36 cellular contexts compared by ENCODE assay signal in genomic region chr4:79225360-79225759, GRCh38.
DNase-seq lines count a peak whose midpoint lies in the region; ATAC-seq and TF ChIP-seq lines count a peak whose summit lies in the region.
"Had no signal": no experiment of that assay in that cellular context is flagged by ENCODE, and none has a peak within 500 bp of the region (broad histone marks: within the 10 kb centered on the region; RNA-seq: fewer than 3 reads in every experiment).

No MANE protein-coding gene starts in this region.

- peaks cover 2% of the 10 kb centered on the region for H3K27me3 Mint-ChIP-seq in neural progenitor cell (ENCODE audit: insufficient read depth, low read depth)
- H3K27me3 Mint-ChIP-seq: activated CD4-positive, alpha-beta memory T cell treated with anti-CD3 and anti-CD28 coated beads for 36 hours; memory B cell; stimulated activated naive CD8-positive, alpha-beta T cell treated with anti-CD3 and anti-CD28 coated beads, Interleukin-15, amount 100 ng/mL, for 72 hours had no signal

- H3K9me3 ChIP-seq in neural progenitor cell (ENCODE audit: low read depth) = no peaks in the 10 kb centered on the region
- H3K9me3 ChIP-seq in heart left ventricle = no peaks in the 10 kb centered on the region
- H3K9me3 ChIP-seq: prostate gland, thoracic aorta, uterus had no signal

- H3K4me1 Mint-ChIP-seq in neural progenitor cell = no peaks in the 10 kb centered on the region
- H3K4me1 Mint-ChIP-seq: memory B cell; neural crest cell; stimulated activated naive CD8-positive, alpha-beta T cell treated with anti-CD3 and anti-CD28 coated beads, Interleukin-15, amount 100 ng/mL, for 72 hours had no signal

- H3K79me2 ChIP-seq in neural progenitor cell (ENCODE audit: low read depth) = no peaks in the 10 kb centered on the region

- H4K20me1 ChIP-seq in neural progenitor cell (ENCODE audit: low read depth) = no peaks in the 10 kb centered on the region

- H3K4me1 ChIP-seq in neural progenitor cell (no peaks in the 10 kb centered on the region), heart left ventricle (peaks cover 0 to 4% (median 0%) of the 10 kb centered on the region in 12 donors)
- H3K4me1 ChIP-seq: prostate gland, uterus had no signal

- no peak overlapping the region for H3K9ac ChIP-seq in neural progenitor cell

- no peak overlapping the region for H3K4me3 Mint-ChIP-seq in neural progenitor cell
- H3K4me3 Mint-ChIP-seq: activated CD4-positive, alpha-beta memory T cell treated with anti-CD3 and anti-CD28 coated beads for 36 hours; HFFc6; memory B cell; neural crest cell; stimulated activated naive CD8-positive, alpha-beta T cell treated with anti-CD3 and anti-CD28 coated beads, Interleukin-15, amount 100 ng/mL, for 72 hours; T-helper 1 cell treated with Interleukin-12 subunit alpha and Interleukin-12 subunit beta and Interleukin-4 antibody, amounts not matched to agents 30 μg/mL and 1 μg/mL, for 36 hours had no signal

- no peak overlapping the region for H3K27ac Mint-ChIP-seq in neural progenitor cell
- H3K27ac Mint-ChIP-seq: activated CD4-positive, alpha-beta memory T cell treated with anti-CD3 and anti-CD28 coated beads for 36 hours; HFFc6; memory B cell; stimulated activated naive CD8-positive, alpha-beta T cell treated with anti-CD3 and anti-CD28 coated beads, Interleukin-15, amount 100 ng/mL, for 72 hours; T-helper 1 cell treated with Interleukin-12 subunit alpha and Interleukin-12 subunit beta and Interleukin-4 antibody, amounts not matched to agents 30 μg/mL and 1 μg/mL, for 36 hours had no signal

- intact Hi-C loops in posterior vena cava (cut with DNase I) (no loop called here), heart left ventricle (cut with DNase I) (no loop called here)

- no peak for TF ChIP-seq CTCF in LNCaP clone FGC (IDR thresholded peaks at IDR 0.05; ENCODE audit: control insufficient read depth, extremely low read depth, insufficient read depth)
- TF ChIP-seq CTCF in neural progenitor cell (IDR thresholded peaks at IDR 0.05) = no peak
- no peak for TF ChIP-seq CTCF in heart left ventricle (IDR thresholded peaks at IDR 0.05)

- H3K36me3 Mint-ChIP-seq in neural progenitor cell = no peaks in the 10 kb centered on the region
- H3K36me3 Mint-ChIP-seq: activated CD4-positive, alpha-beta memory T cell treated with anti-CD3 and anti-CD28 coated beads for 36 hours; memory B cell had no signal

- WGBS in heart left ventricle, 4 donors = 18 to 57% (median 26%) methylated on average over 3 of the region's 3 CpGs

- no peak overlapping the region for H3K4me2 ChIP-seq in neural progenitor cell

- H3F3A ChIP-seq in neural progenitor cell (ENCODE audit: low read depth) = no peaks in the 10 kb centered on the region

- ATAC-seq in GM18511 (IDR thresholded peaks at IDR 0.05; ENCODE audit: unreplicated experiment) (no peak), heart left ventricle (no peak)
- ATAC-seq: left lobe of liver; PC-3; sciatic nerve; stimulated activated naive CD8-positive, alpha-beta T cell treated with anti-CD3 and anti-CD28 coated beads, Interleukin-15, amount 100 ng/mL, for 72 hours had no signal

- H3K36me3 ChIP-seq in neural progenitor cell = no peaks in the 10 kb centered on the region
- H3K36me3 ChIP-seq in heart left ventricle = no peaks in the 10 kb centered on the region
- H3K36me3 ChIP-seq: prostate gland, thoracic aorta, uterus had no signal

- H2AFZ ChIP-seq in neural progenitor cell (replicated peaks) = peak overlapping the region; percentile 2

- H3K27me3 ChIP-seq in neural progenitor cell (no peaks in the 10 kb centered on the region), heart left ventricle (no peaks in the 10 kb centered on the region)
- H3K27me3 ChIP-seq: uterus had no signal

- DNase-seq in NCI-H748 (lab: John Stamatoyannopoulos, UW; ENCODE audit: unreplicated experiment) (peak; percentile 17), NCI-H748 treated with DMSO at 0.1 percent for 48 hours (lab: John Stamatoyannopoulos, UW) (no peak), LNCaP clone FGC (ENCODE audit: low read depth) (peak; percentile 42), NCI-H69 (lab: John Stamatoyannopoulos, UW) (peak; percentile 37), neural progenitor cell (ENCODE audit: low spot score) (no peak), posterior vena cava (ENCODE audit: low spot score) (no peak), heart left ventricle (no peak)
- DNase-seq: activated CD4-positive, alpha-beta memory T cell treated with anti-CD3 and anti-CD28 coated beads for 36 hours; activated CD4-positive, alpha-beta T cell treated with anti-CD3 and anti-CD28 coated beads for 1 hour; activated CD8-positive, alpha-beta memory T cell treated with anti-CD3 and anti-CD28 coated beads, Interleukin-2, amount 50 U/mL, for 4 hours; activated naive CD4-positive, alpha-beta T cell treated with Interleukin-2 at 50 U/mL for 16 hours; caudate nucleus; DMS79 treated with DMSO at 0.1 percent for 48 hours; effector memory CD4-positive, alpha-beta T cell; GOT3; HFFc6; NCI-H1048; NCI-H187; NCI-H345; NK-92 treated with Interleukin-12 subunit alpha and Interleukin-12 subunit beta, amount 100 ng/mL, for 24 hours; PC-3; stimulated activated CD4-positive, alpha-beta T cell treated with anti-CD3 and anti-CD28 coated beads, Interleukin-12 subunit alpha, Interleukin-12 subunit beta, amount 100 ng/mL, for 4 hours; stimulated activated CD4-positive, alpha-beta T cell treated with anti-CD3 and anti-CD28 coated beads, Interleukin-2, amount 100 ng/mL, for 48 hours; stimulated activated naive CD8-positive, alpha-beta T cell treated with anti-CD3 and anti-CD28 coated beads, Interleukin-15, amount 100 ng/mL, for 72 hours; uterus had no signal

- no peaks in the 10 kb centered on the region for H3K9me3 Mint-ChIP-seq in neural progenitor cell
- H3K9me3 Mint-ChIP-seq: activated CD4-positive, alpha-beta memory T cell treated with anti-CD3 and anti-CD28 coated beads for 36 hours; memory B cell; neural crest cell; T-helper 1 cell treated with Interleukin-12 subunit alpha and Interleukin-12 subunit beta and Interleukin-4 antibody, amounts not matched to agents 30 μg/mL and 1 μg/mL, for 36 hours had no signal

- TF ChIP-seq POLR2A in heart left ventricle (IDR thresholded peaks at IDR 0.05) = no peak

- no peak overlapping the region for H3K4me3 ChIP-seq in LNCaP clone FGC (ENCODE audit: low read depth, low read length)
- no peak overlapping the region for H3K4me3 ChIP-seq in neural progenitor cell
- H3K4me3 ChIP-seq in heart left ventricle = no peak overlapping the region
- H3K4me3 ChIP-seq: coronary artery, prostate gland, SK-N-MC, thoracic aorta, uterus had no signal

- no peak overlapping the region for H3K27ac ChIP-seq in neural progenitor cell
- H3K27ac ChIP-seq in heart left ventricle = no peak overlapping the region
- H3K27ac ChIP-seq: coronary artery, epithelial cell of prostate, SK-N-MC, thoracic aorta, uterus had no signal

Comparison
In these comparisons a context has a peak if more than half of its experiments do, and no peak if none do; other contexts are left out.
1. DNase-seq: peak in NCI-H748 (single experiment), LNCaP clone FGC (single experiment) and NCI-H69 (single experiment); none in NCI-H748 treated with DMSO at 0.1 percent for 48 hours (single experiment), neural progenitor cell (single experiment), posterior vena cava (single experiment) and heart left ventricle (0 of 5).